Comparison of ENCODE assay signal across 19 cellular contexts in genomic region chr6:39852324-39852723, GRCh38.
DNase-seq lines count a peak whose midpoint lies in the region; ATAC-seq and TF ChIP-seq lines count a peak whose summit lies in the region.
"Had no signal": no experiment of that assay in that cellular context is flagged by ENCODE, and none has a peak within 500 bp of the region (broad histone marks: within the 10 kb centered on the region; RNA-seq: fewer than 3 reads in every experiment).

No MANE protein-coding gene starts in this region.

- CTCF ChIA-PET in OCI-LY7 (lab: Charles Lee; ENCODE audit: unreplicated experiment) = interaction anchor here (1.1 to 1.4 kb wide), 3 partner anchors 9 to 14 kb away, joined by 3 to 8 read pairs (median 3); no protein-coding TSS in a partner anchor

- no peak for TF ChIP-seq CTCF in OCI-LY7 (conservative IDR thresholded peaks at IDR 0.05; ENCODE audit: low read length)
- TF ChIP-seq CTCF in nephron progenitor cell (IDR thresholded peaks at IDR 0.05) = no peak

- peaks cover 23% of the 10 kb centered on the region for H3K4me1 Mint-ChIP-seq in nephron progenitor cell
- H3K4me1 Mint-ChIP-seq: CD4-positive, CD25-positive, alpha-beta regulatory T cell had no signal

- H3K4me2 ChIP-seq in OCI-LY7 (ENCODE audit: low read length) = peak overlapping the region; percentile 68

- DNase-seq in OCI-LY7 (ENCODE audit: low spot score) (peak; percentile 28), nephron progenitor cell (no peak), substantia nigra (lab: John Stamatoyannopoulos, UW) (no peak), GF-D8 (lab: John Stamatoyannopoulos, UW) (no peak)
- DNase-seq: CD4-positive, CD25-positive, alpha-beta regulatory T cell; DMS79; KG1; NCI-H1092; NCI-H146; NCI-H2029; NCI-H226; NCI-H510A treated with DMSO at 0.1 percent for 48 hours; NCI-H748 treated with DMSO at 0.1 percent for 48 hours; SJCRH30 had no signal

- H3K9me3 Mint-ChIP-seq in nephron progenitor cell = no peaks in the 10 kb centered on the region

- no peaks in the 10 kb centered on the region for H3K9me2 ChIP-seq in OCI-LY7 (ENCODE audit: insufficient read depth, low read length)

- H2AFZ ChIP-seq in OCI-LY7 (ENCODE audit: low read length) = peak overlapping the region; percentile 71; the same call in 1 of the 2 replicates

- BruUV-seq in OCI-LY7 (replicated peaks; lab: Mats Ljungman, UMichigan) = no TSS peak

- H3K27me3 Mint-ChIP-seq in nephron progenitor cell (ENCODE audit: low read depth, poor library complexity) = peaks cover 2% of the 10 kb centered on the region

- no peaks in the 10 kb centered on the region for H3K79me2 ChIP-seq in OCI-LY7 (ENCODE audit: insufficient read depth, low read depth, low read length)

- H3K27ac ChIP-seq in OCI-LY7 (ENCODE audit: low read depth, low read length, poor library complexity, severe bottlenecking) = peak overlapping the region; percentile 87
- H3K27ac ChIP-seq in cingulate gyrus (ENCODE audit: low read depth, low read length) = peak overlapping the region; percentile 24
- H3K27ac ChIP-seq in substantia nigra (ENCODE audit: low read depth, low read length, poor library complexity, severe bottlenecking) = peak overlapping the region; percentile 83
- H3K27ac ChIP-seq: SJCRH30 had no signal

- POLR2A ChIA-PET in OCI-LY7 (lab: Charles Lee) = interaction anchor here (1.0 to 4.9 kb wide), 8 partner anchors 15 to 45 kb away, joined by 3 to 39 read pairs (median 4); no protein-coding TSS in a partner anchor

- intact Hi-C loops in OCI-LY7 (cut with micrococcal nuclease; ENCODE audit: unreplicated experiment) = no loop called here

- no peak overlapping the region for H3K4me3 Mint-ChIP-seq in nephron progenitor cell
- H3K4me3 Mint-ChIP-seq: CD4-positive, CD25-positive, alpha-beta regulatory T cell had no signal

- ATAC-seq in HG03457 (IDR thresholded peaks at IDR 0.05; ENCODE audit: unreplicated experiment) (no peak), GM18909 (IDR thresholded peaks at IDR 0.05; ENCODE audit: poor library complexity, unreplicated experiment) (no peak)
- ATAC-seq: HCT116 had no signal

- H3K36me3 Mint-ChIP-seq in nephron progenitor cell (ENCODE audit: low read depth) = no peaks in the 10 kb centered on the region
- H3K36me3 Mint-ChIP-seq: CD4-positive, CD25-positive, alpha-beta regulatory T cell had no signal

- H3K9me3 ChIP-seq in OCI-LY7 (ENCODE audit: low read length) = no peaks in the 10 kb centered on the region
- H3K9me3 ChIP-seq: SJCRH30 had no signal

- H3K4me3 ChIP-seq in OCI-LY7 (ENCODE audit: low read depth, low read length, poor library complexity, severe bottlenecking) = peak overlapping the region; percentile 48
- H3K4me3 ChIP-seq: GM12878, SJCRH30 had no signal

- H3K4me1 ChIP-seq in OCI-LY7 (ENCODE audit: insufficient read depth, low read length, poor library complexity, severe bottlenecking) = peaks cover 49% of the 10 kb centered on the region

- peak overlapping the region; percentile 70 for H3K27ac Mint-ChIP-seq in nephron progenitor cell
- H3K27ac Mint-ChIP-seq: CD4-positive, CD25-positive, alpha-beta regulatory T cell had no signal

- no peaks in the 10 kb centered on the region for H3K36me3 ChIP-seq in OCI-LY7 (ENCODE audit: insufficient read depth, low read length)
- H3K36me3 ChIP-seq: SJCRH30 had no signal

- H4K20me1 ChIP-seq in OCI-LY7 (ENCODE audit: insufficient read depth, low read length) = no peaks in the 10 kb centered on the region

Comparison
In these comparisons a context has a peak if more than half of its experiments do, and no peak if none do; other contexts are left out.
1. H3K27ac ChIP-seq: peak in every context shown above with its lines; median percentile 87 in OCI-LY7; 83 in substantia nigra; 24 in cingulate gyrus.